Comparison of ENCODE assay signal across 8 cellular contexts in genomic region chr10:78407009-78407711, GRCh38.
A peak's percentile ranks its signal among the peaks of the same experiment; 100 is the strongest.
DNase-seq lines count a peak whose midpoint lies in the region; ATAC-seq and TF ChIP-seq lines count a peak whose summit lies in the region.

No MANE protein-coding gene starts in this region.

- H3K27ac ChIP-seq in iPS DF 6.9 (ENCODE audit: low read length) (no peak overlapping the region), sigmoid colon (peak overlapping the region; percentile 30 to 80 (median 76))

- no peak for TF ChIP-seq POLR2A in sigmoid colon (IDR thresholded peaks at IDR 0.05)

- intact Hi-C loops in sigmoid colon (cut with DNase I), result loop anchor here (5.0 kb wide), 1 partner anchor 65 kb away; no protein-coding TSS in a partner anchor

- peaks cover 81% of the 10 kb centered on the region for H3K4me1 Mint-ChIP-seq in brain

- no peak for TF ChIP-seq EP300 in sigmoid colon (IDR thresholded peaks at IDR 0.05)

- H3K9me3 Mint-ChIP-seq in brain, result peaks cover 0 to 7% (median 0%) of the 10 kb centered on the region in 5 experiments

- peak overlapping the region; percentile 94 to 99 (median 98) for H3K27ac Mint-ChIP-seq in brain

- peak overlapping the region; percentile 76 to 85 (median 82) for H3K4me3 Mint-ChIP-seq in brain

- H3K4me3 ChIP-seq in iPS DF 6.9 (ENCODE audit: low read length), result peak overlapping the region; percentile 67; the same call in 1 of the 2 replicates
- peak overlapping the region in 3 of 4 donors; percentile 18 to 24 (median 20) for H3K4me3 ChIP-seq in sigmoid colon

- no peaks in the 10 kb centered on the region for H3K36me3 ChIP-seq in iPS DF 6.9 (ENCODE audit: control insufficient read depth, insufficient read depth, low read length)
- H3K36me3 ChIP-seq in sigmoid colon, result no peaks in the 10 kb centered on the region

- H3K27me3 ChIP-seq in iPS DF 6.9 (ENCODE audit: control insufficient read depth, insufficient read depth, low read length) (no peaks in the 10 kb centered on the region), sigmoid colon (no peaks in the 10 kb centered on the region)

- H3K36me3 Mint-ChIP-seq in brain, result no peaks in the 10 kb centered on the region

- H3K27me3 Mint-ChIP-seq in brain, result peaks cover 3% of the 10 kb centered on the region

- DNase-seq in NAMALWA (ENCODE audit: low spot score), result peak; percentile 57
- DNase-seq in T-helper 2 cell, result peak in 3 of 5 experiments; percentile 37 to 82 (median 44)
- DNase-seq in iPS DF 6.9 (ENCODE audit: low read depth, low spot score), result peak; percentile 97
- DNase-seq in sigmoid colon, result peak; percentile 89

- TF ChIP-seq CTCF in brain (conservative IDR thresholded peaks at IDR 0.05), result no peak
- TF ChIP-seq CTCF in sigmoid colon (IDR thresholded peaks at IDR 0.05), result no peak

- no CpG with 5 or more reads among the region's 20 CpGs for WGBS in iPS DF 6.9 (ENCODE audit: insufficient coverage, insufficient read length)
- WGBS in sigmoid colon, 2 donors, result 13 to 14% methylated on average over 20 of the region's 20 CpGs

- no peaks in the 10 kb centered on the region for H3K9me3 ChIP-seq in iPS DF 6.9 (ENCODE audit: control insufficient read depth, insufficient read depth, low read length)
- no peaks in the 10 kb centered on the region for H3K9me3 ChIP-seq in sigmoid colon

- ATAC-seq in GM18870 (IDR thresholded peaks at IDR 0.05; ENCODE audit: unreplicated experiment) (peak; percentile 43), HG03378 (IDR thresholded peaks at IDR 0.05; ENCODE audit: unreplicated experiment) (no peak), HG03135 (IDR thresholded peaks at IDR 0.05; ENCODE audit: unreplicated experiment) (no peak)

- H3K4me1 ChIP-seq in iPS DF 6.9 (ENCODE audit: control insufficient read depth, insufficient read depth, low read length), result peaks cover 3% of the 10 kb centered on the region
- H3K4me1 ChIP-seq in sigmoid colon, result peaks cover 0 to 35% (median 30%) of the 10 kb centered on the region in 4 donors

Comparison
In these comparisons a context has a peak if more than half of its experiments do, and no peak if none do; other contexts are left out.
1. DNase-seq: peak in every context shown above with its lines; median percentile 97 in iPS DF 6.9; 89 in sigmoid colon; 57 in NAMALWA; 44 in T-helper 2 cell.